ENCODE assay signal across 8 cellular contexts in genomic region chr2:89585558-89585920, GRCh38.
DNase-seq lines count a peak whose midpoint lies in the region; ATAC-seq and TF ChIP-seq lines count a peak whose summit lies in the region.
"Not testable (repeated sequence)": the region's sequence is repeated elsewhere in the genome, so short reads cannot be mapped to it uniquely, and the experiment has no call there.

No MANE protein-coding gene starts in this region.

- POLR2A ChIA-PET in activated CD8-positive, alpha-beta T cell treated with anti-CD3 and anti-CD28 coated beads for 36 hours (lab: Charles Lee), result not testable (repeated sequence)

- not testable (repeated sequence) for H3K27ac Mint-ChIP-seq in activated CD8-positive, alpha-beta T cell treated with anti-CD3 and anti-CD28 coated beads for 36 hours

- not testable (repeated sequence) for H3K4me2 ChIP-seq in Karpas-422 (ENCODE audit: low read depth, low read length, poor library complexity, severe bottlenecking)

- H3K4me3 Mint-ChIP-seq in activated CD8-positive, alpha-beta T cell treated with anti-CD3 and anti-CD28 coated beads for 36 hours, result peak overlapping the region; percentile 70

- H3K36me3 Mint-ChIP-seq in activated CD8-positive, alpha-beta T cell treated with anti-CD3 and anti-CD28 coated beads for 36 hours (ENCODE audit: low read depth), result not testable (repeated sequence)

- peak; percentile 47 for DNase-seq in A172 (ENCODE audit: low spot score)
- peak; percentile 31 for DNase-seq in Karpas-422
- peak; percentile 40 for DNase-seq in activated CD8-positive, alpha-beta T cell treated with anti-CD3 and anti-CD28 coated beads for 36 hours
- peak; percentile 17 to 76 (median 52) for DNase-seq in dorsolateral prefrontal cortex
- peak; percentile 48 for DNase-seq in iris pigment epithelial cell (ENCODE audit: low read depth)
- peak; percentile 84 for DNase-seq in retina

- H3K4me1 ChIP-seq in Karpas-422 (ENCODE audit: low read length), result not testable (repeated sequence)

- not testable (repeated sequence) for H3K9me3 Mint-ChIP-seq in activated CD8-positive, alpha-beta T cell treated with anti-CD3 and anti-CD28 coated beads for 36 hours

- CTCF ChIA-PET in activated CD8-positive, alpha-beta T cell treated with anti-CD3 and anti-CD28 coated beads for 36 hours (lab: Charles Lee), result not testable (repeated sequence)

- H3K27me3 ChIP-seq in Karpas-422 (ENCODE audit: low read length); dorsolateral prefrontal cortex: not testable (repeated sequence)

- intact Hi-C loops in activated CD8-positive, alpha-beta T cell treated with anti-CD3 and anti-CD28 coated beads for 36 hours (cut with micrococcal nuclease); dorsolateral prefrontal cortex (cut with DNase I): not testable (repeated sequence)

- not testable (repeated sequence) for H2AFZ ChIP-seq in Karpas-422 (ENCODE audit: low read length)

- not testable (repeated sequence) for H3K9me3 ChIP-seq in Karpas-422 (ENCODE audit: low read length)

- not testable (repeated sequence) for H3K27ac ChIP-seq in Karpas-422 (ENCODE audit: low read length)
- peak overlapping the region in 3 of 59 donors; percentile 32 to 57 (median 48) for H3K27ac ChIP-seq in dorsolateral prefrontal cortex

- not testable (repeated sequence) for H3K36me3 ChIP-seq in Karpas-422 (ENCODE audit: insufficient read depth, low read length)

- H3K9me2 ChIP-seq in Karpas-422 (replicated peaks; ENCODE audit: insufficient read depth, low read length), result not testable (repeated sequence)

- ATAC-seq in GM18870 (IDR thresholded peaks at IDR 0.05; ENCODE audit: unreplicated experiment) (peak; percentile 96), HG02678 (IDR thresholded peaks at IDR 0.05; ENCODE audit: unreplicated experiment) (peak; percentile 97)
- ATAC-seq in activated CD8-positive, alpha-beta T cell treated with anti-CD3 and anti-CD28 coated beads for 36 hours, result peak; percentile 99

- H3K4me3 ChIP-seq in Karpas-422 (ENCODE audit: low read length), result not testable (repeated sequence)
- peak overlapping the region in 57 of 59 donors; percentile 20 to 68 (median 54) for H3K4me3 ChIP-seq in dorsolateral prefrontal cortex

- H4K20me1 ChIP-seq in Karpas-422 (ENCODE audit: insufficient read depth, low read depth, low read length), result not testable (repeated sequence)

- TF ChIP-seq CTCF in activated CD8-positive, alpha-beta T cell treated with anti-CD3 and anti-CD28 coated beads for 36 hours (IDR thresholded peaks at IDR 0.05); dorsolateral prefrontal cortex (IDR thresholded peaks at IDR 0.05 in 54 of 56, conservative IDR thresholded peaks at IDR 0.05 in 2 of 56; ENCODE audit: low read depth in 1 of 56, partially characterized antibody in 56 of 56): not testable (repeated sequence)

- not testable (repeated sequence) for H3K79me2 ChIP-seq in Karpas-422 (ENCODE audit: low read length)

- not testable (repeated sequence) for H3K27me3 Mint-ChIP-seq in activated CD8-positive, alpha-beta T cell treated with anti-CD3 and anti-CD28 coated beads for 36 hours

- not testable (repeated sequence) for H3K4me1 Mint-ChIP-seq in activated CD8-positive, alpha-beta T cell treated with anti-CD3 and anti-CD28 coated beads for 36 hours (ENCODE audit: low read depth)

- not testable (repeated sequence) for H3K9ac ChIP-seq in Karpas-422 (ENCODE audit: low read length)

Comparison
In these comparisons a context has a peak if more than half of its experiments do, and no peak if none do; other contexts are left out.
1. DNase-seq: peak in every context shown above with its lines; median percentile 84 in retina; 52 in dorsolateral prefrontal cortex; 48 in iris pigment epithelial cell; 47 in A172; 40 in activated CD8-positive, alpha-beta T cell treated with anti-CD3 and anti-CD28 coated beads for 36 hours; 31 in Karpas-422.